In genomic region chr10:43892062-43892765, GRCh38 we compare ENCODE assay signal across 18 cellular contexts.
A peak's percentile ranks its signal among the peaks of the same experiment; 100 is the strongest.
DNase-seq lines count a peak whose midpoint lies in the region; TF ChIP-seq lines count a peak whose summit lies in the region.
"Had no signal": no experiment of that assay in that cellular context is flagged by ENCODE, and none has a peak within 500 bp of the region (broad histone marks: within the 10 kb centered on the region; RNA-seq: fewer than 3 reads in every experiment).

No MANE protein-coding gene starts in this region.

- CTCF ChIA-PET in CD4-positive, alpha-beta memory T cell (lab: Charles Lee; ENCODE audit: partially characterized antibody): no interaction called here

- no peaks in the 10 kb centered on the region for H3K27me3 Mint-ChIP-seq in osteocyte (ENCODE audit: unreplicated experiment)
- H3K27me3 Mint-ChIP-seq in CD4-positive, alpha-beta memory T cell: peaks cover 2 to 9% of the 10 kb centered on the region in 2 donors
- H3K27me3 Mint-ChIP-seq: IgD-negative memory B cell had no signal

- DNase-seq in GM04503 (ENCODE audit: low read depth): peak; percentile 68
- peak; percentile 63 for DNase-seq in adipocyte (ENCODE audit: low read depth)
- DNase-seq in glomerular visceral epithelial cell (ENCODE audit: extremely low spot score): peak; percentile 62
- DNase-seq in osteocyte (ENCODE audit: extremely low spot score, unreplicated experiment): no peak
- no peak for DNase-seq in CD4-positive, alpha-beta memory T cell
- DNase-seq in T-helper 1 cell: no peak
- DNase-seq in UCSD-AML1 (lab: John Stamatoyannopoulos, UW; ENCODE audit: unreplicated experiment): no peak
- no peak for DNase-seq in NCI-H1105 (lab: John Stamatoyannopoulos, UW)
- DNase-seq: activated CD4-positive, alpha-beta T cell treated with anti-CD3 and anti-CD28 coated beads for 36 hours; activated T-cell treated with anti-CD3 and anti-CD28 coated beads, Interleukin-2, amount 50 U/mL, for 4 hours; cortex of kidney; foreskin keratinocyte; NCI-H446; stimulated activated CD4-positive, alpha-beta T cell treated with anti-CD3 and anti-CD28 coated beads, Interleukin-2, amount 100 ng/mL, for 48 hours; T-helper 17 cell; uterus had no signal

- H3K4me1 Mint-ChIP-seq in osteocyte (ENCODE audit: unreplicated experiment): peaks cover 47% of the 10 kb centered on the region
- no peaks in the 10 kb centered on the region for H3K4me1 Mint-ChIP-seq in CD4-positive, alpha-beta memory T cell
- H3K4me1 Mint-ChIP-seq: activated CD4-positive, alpha-beta T cell treated with anti-CD3 and anti-CD28 coated beads for 36 hours; CD14-positive monocyte had no signal

- no peak overlapping the region for H3K4me3 ChIP-seq in adipocyte (ENCODE audit: low read length)
- H3K4me3 ChIP-seq in CD4-positive, alpha-beta memory T cell (ENCODE audit: low read length in 2 of 2): no peak overlapping the region
- H3K4me3 ChIP-seq: uterus had no signal

- no peak overlapping the region for H3K27ac ChIP-seq in CD4-positive, alpha-beta memory T cell (ENCODE audit: low read depth, low read length)
- H3K27ac ChIP-seq: foreskin keratinocyte, uterus had no signal

- intact Hi-C loops in CD4-positive, alpha-beta memory T cell (cut with micrococcal nuclease): no loop called here

- no peak for TF ChIP-seq CTCF in osteocyte (IDR thresholded peaks at IDR 0.05)

- POLR2A ChIA-PET in CD4-positive, alpha-beta memory T cell (lab: Charles Lee; ENCODE audit: partially characterized antibody): no interaction called here

- H3K9ac ChIP-seq in adipocyte (ENCODE audit: low read length): peak overlapping the region; percentile 8

- H3K9me3 ChIP-seq in adipocyte (ENCODE audit: control insufficient read depth, low read length): no peaks in the 10 kb centered on the region
- H3K9me3 ChIP-seq in CD4-positive, alpha-beta memory T cell (ENCODE audit: control insufficient read depth in 1 of 2, low read length in 2 of 2): no peaks in the 10 kb centered on the region
- H3K9me3 ChIP-seq: uterus had no signal

- H3K27ac Mint-ChIP-seq in osteocyte (ENCODE audit: unreplicated experiment): peak overlapping the region; percentile 56
- no peak overlapping the region for H3K27ac Mint-ChIP-seq in CD4-positive, alpha-beta memory T cell
- H3K27ac Mint-ChIP-seq: activated CD4-positive, alpha-beta T cell treated with anti-CD3 and anti-CD28 coated beads for 36 hours; CD14-positive monocyte; IgD-negative memory B cell; T-helper 17 cell had no signal

- H3K36me3 Mint-ChIP-seq in osteocyte (ENCODE audit: unreplicated experiment): no peaks in the 10 kb centered on the region
- no peaks in the 10 kb centered on the region for H3K36me3 Mint-ChIP-seq in CD4-positive, alpha-beta memory T cell
- H3K36me3 Mint-ChIP-seq: CD14-positive monocyte, IgD-negative memory B cell had no signal

- no peaks in the 10 kb centered on the region for H3K36me3 ChIP-seq in adipocyte (ENCODE audit: control insufficient read depth, insufficient read depth, low read length, severe bottlenecking)
- H3K36me3 ChIP-seq in CD4-positive, alpha-beta memory T cell (ENCODE audit: insufficient read depth, low read length): no peaks in the 10 kb centered on the region
- H3K36me3 ChIP-seq: uterus had no signal

- peaks cover 41% of the 10 kb centered on the region for H3K4me1 ChIP-seq in adipocyte (ENCODE audit: control insufficient read depth, insufficient read depth, low read length)
- no peaks in the 10 kb centered on the region for H3K4me1 ChIP-seq in CD4-positive, alpha-beta memory T cell (ENCODE audit: insufficient read depth, low read length)
- H3K4me1 ChIP-seq: uterus had no signal

- no peaks in the 10 kb centered on the region for H3K27me3 ChIP-seq in adipocyte (replicated peaks; ENCODE audit: control insufficient read depth, insufficient read depth, low read length)
- H3K27me3 ChIP-seq in CD4-positive, alpha-beta memory T cell (ENCODE audit: insufficient read depth, low read length): no peaks in the 10 kb centered on the region
- H3K27me3 ChIP-seq: foreskin keratinocyte, uterus had no signal

- H3K9me3 Mint-ChIP-seq in osteocyte (ENCODE audit: unreplicated experiment): no peaks in the 10 kb centered on the region
- peaks cover 0 to 3% (median 0%) of the 10 kb centered on the region in 8 donors for H3K9me3 Mint-ChIP-seq in CD4-positive, alpha-beta memory T cell
- H3K9me3 Mint-ChIP-seq: activated T-cell treated with anti-CD3 and anti-CD28 coated beads, Interleukin-2, amount 50 U/mL, for 4 hours had no signal

- no peak overlapping the region for H3K4me3 Mint-ChIP-seq in osteocyte (ENCODE audit: unreplicated experiment)
- H3K4me3 Mint-ChIP-seq in CD4-positive, alpha-beta memory T cell: no peak overlapping the region
- H3K4me3 Mint-ChIP-seq: activated CD4-positive, alpha-beta T cell treated with anti-CD3 and anti-CD28 coated beads for 36 hours; activated T-cell treated with anti-CD3 and anti-CD28 coated beads, Interleukin-2, amount 50 U/mL, for 4 hours; CD14-positive monocyte; IgD-negative memory B cell; T-helper 17 cell had no signal

Comparison
In these comparisons a context has a peak if more than half of its experiments do, and no peak if none do; other contexts are left out.
1. DNase-seq: peak in GM04503 (single experiment), adipocyte (single experiment) and glomerular visceral epithelial cell (single experiment); none in osteocyte (single experiment), CD4-positive, alpha-beta memory T cell (0 of 5), T-helper 1 cell (0 of 5), UCSD-AML1 (single experiment) and NCI-H1105 (single experiment).